16 cellular contexts compared by ENCODE assay signal in the genomic region with DNA sequence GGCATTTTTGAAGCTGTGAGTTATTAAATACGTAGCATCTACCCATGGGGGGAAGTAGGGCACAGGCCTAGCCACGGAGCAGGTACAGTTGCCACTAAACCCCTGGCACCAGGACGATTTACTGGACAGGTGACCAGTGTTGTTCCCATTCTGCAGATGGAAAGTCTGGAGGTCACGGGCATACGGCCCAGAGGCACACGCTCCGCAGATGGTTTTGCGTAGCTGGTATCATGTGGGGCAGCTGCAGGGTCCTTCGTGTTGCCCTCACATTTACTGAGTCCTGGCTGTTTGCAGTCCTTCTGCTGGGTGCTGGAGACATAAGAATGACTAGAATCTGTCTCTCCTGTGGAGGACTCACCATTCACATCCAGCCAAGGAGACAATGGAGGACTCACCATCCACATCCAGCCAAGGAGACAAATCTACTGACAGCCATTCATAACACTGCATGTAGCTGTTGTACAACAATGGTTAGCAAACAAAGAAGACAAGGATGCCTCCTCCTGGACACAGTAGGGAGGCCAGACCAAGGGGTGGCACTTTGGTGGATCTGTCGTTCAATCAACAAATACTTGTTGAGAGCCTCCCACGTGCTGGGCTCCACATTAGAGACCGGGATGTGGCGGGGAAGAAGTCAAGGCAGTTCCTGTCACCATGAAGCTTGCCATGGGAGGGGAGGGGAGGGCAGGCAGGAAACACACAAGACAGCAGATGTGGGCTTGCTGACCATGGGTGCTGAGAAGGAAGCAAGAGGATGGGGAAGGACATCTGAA. TPM values are rescaled to one million over a fixed set of nuclear protein-coding genes. Genes with fewer than 3 reads are reported as not detected.
"Had no signal": no experiment of that assay in that cellular context is flagged by ENCODE, and none has a peak within 500 bp of the region (broad histone marks: within the 10 kb centered on the region; RNA-seq: fewer than 3 reads in every experiment).

No MANE protein-coding gene starts in this region.

- ATAC-seq: activated T-cell treated with anti-CD3 and anti-CD28 coated beads, Interleukin-2, amount 50 U/mL, for 72 hours; lower lobe of right lung; mucosa of descending colon; naive thymus-derived CD8-positive, alpha-beta T cell; right cardiac atrium; T-helper 17 cell had no signal

- H3K27ac Mint-ChIP-seq: activated T-cell treated with anti-CD3 and anti-CD28 coated beads, Interleukin-2, amount 50 U/mL, for 72 hours; naive thymus-derived CD8-positive, alpha-beta T cell; T-helper 17 cell had no signal

- H3K27ac ChIP-seq: ascending aorta, epithelial cell of prostate, lower lobe of right lung, upper lobe of left lung had no signal

- H3K36me3 ChIP-seq: ascending aorta, lower lobe of right lung, upper lobe of left lung had no signal

- DNase-seq: activated CD4-positive, alpha-beta T cell treated with anti-CD3 and anti-CD28 coated beads, Interleukin-2, amount 50 U/mL, for 4 hours; activated naive CD4-positive, alpha-beta T cell; activated T-cell treated with anti-CD3 and anti-CD28 coated beads, Interleukin-2, amount 50 U/mL, for 72 hours; central memory CD4-positive, alpha-beta T cell; cortex of kidney; effector memory CD4-positive, alpha-beta T cell; hippocampal formation; lower lobe of right lung; mucosa of descending colon; right cardiac atrium; stimulated activated naive CD4-positive, alpha-beta T cell; T-helper 17 cell; upper lobe of left lung had no signal

- H3K9me3 ChIP-seq: ascending aorta, lower lobe of right lung, mucosa of descending colon, upper lobe of left lung had no signal

- H3K27me3 ChIP-seq: ascending aorta, upper lobe of left lung had no signal

- H3K4me1 Mint-ChIP-seq: naive thymus-derived CD8-positive, alpha-beta T cell had no signal

- H3K4me3 ChIP-seq: ascending aorta, lower lobe of right lung, mucosa of descending colon, upper lobe of left lung had no signal

- H3K4me3 Mint-ChIP-seq: activated T-cell treated with anti-CD3 and anti-CD28 coated beads, Interleukin-2, amount 50 U/mL, for 72 hours; naive thymus-derived CD8-positive, alpha-beta T cell; T-helper 17 cell had no signal

RNA-seq across cellular contexts. Expression of a gene that starts 24.9 kb away (rescaled TPM):
- total RNA-seq: activated T-cell treated with anti-CD3 and anti-CD28 coated beads, Interleukin-2, amount 50 U/mL, for 72 hours; naive thymus-derived CD8-positive, alpha-beta T cell; T-helper 17 cell had no signal
- polyA plus RNA-seq: naive thymus-derived CD8-positive, alpha-beta T cell had no signal
